9 cellular contexts compared by ENCODE assay signal in the genomic region with DNA sequence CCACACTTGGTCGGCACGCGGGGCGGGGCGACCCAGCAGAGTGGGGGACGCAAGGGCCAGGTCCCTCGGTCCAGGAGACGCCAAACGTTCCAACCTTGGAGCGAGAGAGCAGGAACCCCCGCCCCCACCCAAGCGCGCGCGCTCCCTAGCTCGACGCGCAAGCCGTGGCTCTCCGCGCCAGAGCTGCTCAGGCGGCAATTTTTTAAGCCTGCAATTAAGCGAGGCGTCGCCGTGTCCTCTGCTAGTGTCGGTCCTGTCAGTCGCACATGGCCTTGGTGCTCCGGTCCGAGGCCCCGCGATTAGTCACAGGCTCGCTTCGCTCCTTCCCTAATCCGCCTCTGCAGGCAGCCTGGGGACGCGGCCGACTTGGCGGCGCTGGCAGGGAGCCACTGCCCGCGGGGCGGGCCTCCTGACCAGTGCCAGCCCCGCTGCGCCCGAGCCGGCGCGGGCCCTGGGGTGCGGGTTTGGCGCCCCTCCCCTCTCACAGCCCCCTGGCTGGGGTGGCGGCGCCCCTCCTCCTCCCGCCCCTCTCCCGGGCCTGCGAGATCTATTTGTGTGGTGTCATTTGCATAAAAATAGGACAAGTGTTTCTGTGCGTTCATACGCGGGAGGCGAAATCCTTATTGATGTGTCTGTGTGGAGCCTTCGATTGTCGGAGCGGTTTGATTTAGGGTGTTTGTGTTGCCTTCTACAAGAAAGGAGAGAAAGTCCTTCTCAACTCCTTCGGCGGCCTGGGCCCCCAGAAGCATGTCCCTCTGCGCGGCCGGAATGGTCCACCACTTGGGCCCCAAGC. TPM values are rescaled to one million over a fixed set of nuclear protein-coding genes. Genes with fewer than 3 reads are reported as not detected.
A peak's percentile ranks its signal among the peaks of the same experiment; 100 is the strongest.
DNase-seq lines count a peak whose midpoint lies in the region; ATAC-seq, FAIRE-seq and TF ChIP-seq lines count a peak whose summit lies in the region.
"Had no signal": no experiment of that assay in that cellular context is flagged by ENCODE, and none has a peak within 500 bp of the region (broad histone marks: within the 10 kb centered on the region; RNA-seq: fewer than 3 reads in every experiment).

No MANE protein-coding gene starts in this region.

- H3K4me3 ChIP-seq in BLaER1 treated with 17β-estradiol and CSF1 and Interleukin-3, amounts not matched to agents 10 nM and 100 nM: peak overlapping the region in 9 of 10 experiments; percentile 48 to 69 (median 60); a peak in 16 of 20 replicates
- H3K4me3 ChIP-seq in HCT116 (replicated peaks in 1 of 2; ENCODE audit: low read depth in 1 of 2, low read length in 2 of 2) (peak overlapping the region; percentile 37 to 62), SK-N-MC (peak overlapping the region; percentile 80), esophagus (ENCODE audit: low read depth in 1 of 2, low read length in 2 of 2) (peak overlapping the region; percentile 9 to 54)

- intact Hi-C loops in HCT116 (cut with micrococcal nuclease): loop anchor here (5.0 kb wide), 1 partner anchor 50 kb away; no protein-coding TSS in a partner anchor

- no peak for TF ChIP-seq RAD21 in HCT116 (IDR thresholded peaks at IDR 0.05; ENCODE audit: low read depth)

- TF ChIP-seq CTCF in HCT116 (IDR thresholded peaks at IDR 0.05 in 2 of 3, conservative IDR thresholded peaks at IDR 0.05 in 1 of 3; ENCODE audit: borderline replicate concordance in 1 of 3, insufficient read depth in 1 of 3, low read depth in 2 of 3, low read length in 2 of 3) (no peak), nephron (IDR thresholded peaks at IDR 0.05; ENCODE audit: unreplicated experiment in 3 of 3) (no peak)

- H3K4me2 ChIP-seq in BLaER1 treated with 17β-estradiol and CSF1 and Interleukin-3, amounts not matched to agents 10 nM and 100 nM: peak overlapping the region; percentile 77 to 95 (median 90)
- H3K4me2 ChIP-seq in HCT116 (ENCODE audit: low read length): peak overlapping the region; percentile 83

- peaks cover 17% of the 10 kb centered on the region for H3K27me3 Mint-ChIP-seq in nephron (ENCODE audit: low read depth)

- peaks cover 0 to 14% (median 0%) of the 10 kb centered on the region in 11 experiments; a peak in 6 of 22 replicates for H3K27me3 ChIP-seq in BLaER1 treated with 17β-estradiol and CSF1 and Interleukin-3, amounts not matched to agents 10 nM and 100 nM
- no peaks in the 10 kb centered on the region for H3K27me3 ChIP-seq in HCT116 (ENCODE audit: insufficient read depth, low read length)
- H3K27me3 ChIP-seq in esophagus (ENCODE audit: control insufficient read depth in 1 of 2, insufficient read depth in 2 of 2, low read length in 2 of 2): no peaks in the 10 kb centered on the region

- peaks cover 0 to 8% (median 0%) of the 10 kb centered on the region in 11 experiments; a peak in 4 of 22 replicates for H3K36me3 ChIP-seq in BLaER1 treated with 17β-estradiol and CSF1 and Interleukin-3, amounts not matched to agents 10 nM and 100 nM
- no peaks in the 10 kb centered on the region for H3K36me3 ChIP-seq in HCT116 (ENCODE audit: control insufficient read depth in 1 of 2, insufficient read depth in 2 of 2, low read length in 2 of 2)
- H3K36me3 ChIP-seq in SK-N-MC (ENCODE audit: insufficient read depth, low read length): no peaks in the 10 kb centered on the region
- no peaks in the 10 kb centered on the region for H3K36me3 ChIP-seq in esophagus (ENCODE audit: control insufficient read depth in 2 of 2, insufficient read depth in 2 of 2, low read length in 1 of 2)

- DNase-seq in HCT116 (ENCODE audit: low read depth, low spot score) (peak; percentile 77), SK-N-MC (ENCODE audit: low read depth, low spot score) (no peak), GM12892 (ENCODE audit: insufficient read length) (no peak)

- peaks cover 36% of the 10 kb centered on the region for H3K79me2 ChIP-seq in HCT116 (ENCODE audit: insufficient read depth, low read length)

- peaks cover 45 to 68% (median 63%) of the 10 kb centered on the region in 11 experiments for H3K9me3 ChIP-seq in BLaER1 treated with 17β-estradiol and CSF1 and Interleukin-3, amounts not matched to agents 10 nM and 100 nM (replicated peaks in 1 of 11)
- H3K9me3 ChIP-seq in HCT116 (ENCODE audit: control insufficient read depth in 1 of 2, insufficient read depth in 1 of 2, low read depth in 1 of 2, low read length in 2 of 2): no peaks in the 10 kb centered on the region
- no peaks in the 10 kb centered on the region for H3K9me3 ChIP-seq in SK-N-MC (ENCODE audit: low read depth, low read length)
- no peaks in the 10 kb centered on the region for H3K9me3 ChIP-seq in esophagus (ENCODE audit: control insufficient read depth in 2 of 2, insufficient read depth in 1 of 2, low read depth in 1 of 2, low read length in 1 of 2)

- H3K4me3 Mint-ChIP-seq in nephron: peak overlapping the region; percentile 81 to 88 (median 87)

- H3K4me1 ChIP-seq in BLaER1 treated with 17β-estradiol and CSF1 and Interleukin-3, amounts not matched to agents 10 nM and 100 nM: peaks cover 38 to 87% (median 75%) of the 10 kb centered on the region in 10 experiments
- H3K4me1 ChIP-seq in HCT116 (ENCODE audit: control insufficient read depth in 1 of 2, insufficient read depth in 2 of 2, low read length in 2 of 2): peaks cover 34 to 56% of the 10 kb centered on the region in 2 experiments
- H3K4me1 ChIP-seq in esophagus (ENCODE audit: control insufficient read depth in 2 of 2, insufficient read depth in 2 of 2, low read length in 1 of 2): peaks cover 6 to 15% of the 10 kb centered on the region in 2 donors

- peak overlapping the region in 10 of 11 experiments; percentile 24 to 87 (median 79); a peak in 20 of 22 replicates for H3K27ac ChIP-seq in BLaER1 treated with 17β-estradiol and CSF1 and Interleukin-3, amounts not matched to agents 10 nM and 100 nM
- peak overlapping the region; percentile 99 for H3K27ac ChIP-seq in HCT116 (ENCODE audit: low read depth, low read length)
- H3K27ac ChIP-seq in SK-N-MC: peak overlapping the region; percentile 93
- H3K27ac ChIP-seq in esophagus (ENCODE audit: low read depth in 2 of 2, low read length in 1 of 2): peak overlapping the region; percentile 89 to 98

- H3K36me3 Mint-ChIP-seq in nephron (ENCODE audit: low read depth): no peaks in the 10 kb centered on the region

- FAIRE-seq in GM12892 (lab: Jason Lieb, UNC): no peak
- FAIRE-seq: frontal cortex had no signal

- ATAC-seq in HCT116 (peak; percentile 33), HG03025 (IDR thresholded peaks at IDR 0.05; ENCODE audit: low FRiP score, unreplicated experiment) (no peak), GM18520 (IDR thresholded peaks at IDR 0.05; ENCODE audit: unreplicated experiment) (no peak)

- RAD21 ChIA-PET in HCT116 (lab: Charles Lee; ENCODE audit: low non-redundant PET in 1 of 2, low total read pairs in 2 of 2, uncharacterized antibody in 2 of 2, unreplicated experiment in 2 of 2): no interaction called here

- peaks cover 26% of the 10 kb centered on the region for H3K4me1 Mint-ChIP-seq in nephron

- POLR2A ChIA-PET in HCT116 (lab: Charles Lee): interaction anchor here (1.1 to 1.5 kb wide), 5 partner anchors 8 to 62 kb away, joined by 4 to 9 read pairs (median 4); partner anchors contain the start of gene BCOR

- H3K27ac Mint-ChIP-seq in nephron: peak overlapping the region; percentile 94 to 95 (median 94)

- H4K20me1 ChIP-seq in BLaER1 treated with 17β-estradiol and CSF1 and Interleukin-3, amounts not matched to agents 10 nM and 100 nM: peaks cover 2 to 89% (median 79%) of the 10 kb centered on the region in 11 experiments; a peak in 20 of 22 replicates
- no peaks in the 10 kb centered on the region for H4K20me1 ChIP-seq in HCT116 (ENCODE audit: insufficient read depth)

- no peaks in the 10 kb centered on the region for H3K9me2 ChIP-seq in HCT116 (ENCODE audit: insufficient read depth)

- TF ChIP-seq POLR2A in HCT116 (IDR thresholded peaks at IDR 0.05; ENCODE audit: borderline replicate concordance, extremely low read depth, insufficient read depth, insufficient read length) (no peak), GM12892 (IDR thresholded peaks at IDR 0.05; ENCODE audit: low read depth, low read length) (no peak)

- BruUV-seq in HCT116 (replicated peaks; lab: Mats Ljungman, UMichigan): no TSS peak

- CTCF ChIA-PET in HCT116 (lab: Charles Lee): interaction anchor here (0.6 kb wide), 1 partner anchor 60 kb away, joined by 3 read pairs; no protein-coding TSS in a partner anchor

- WGBS in esophagus, 2 donors: 9 to 13% methylated on average over 60 to 68 of the region's 68 CpGs

- H2AFZ ChIP-seq in HCT116 (ENCODE audit: low read depth, low read length, poor library complexity, severe bottlenecking): no peak overlapping the region

- H3K9ac ChIP-seq in BLaER1 treated with 17β-estradiol and CSF1 and Interleukin-3, amounts not matched to agents 10 nM and 100 nM: peak overlapping the region; percentile 54 to 84 (median 78); a peak in 17 of 22 replicates
- peak overlapping the region; percentile 82 for H3K9ac ChIP-seq in HCT116 (ENCODE audit: low read length)
- H3K9ac ChIP-seq in SK-N-MC (ENCODE audit: insufficient read length): peak overlapping the region; percentile 74

- H3K9me3 Mint-ChIP-seq in nephron: no peaks in the 10 kb centered on the region

TF ChIP-seq in HCT116, 20 proteins besides CTCF, POLR2A, EP300 and RAD21:
- TF ChIP-seq YY1 (IDR thresholded peaks at IDR 0.05; ENCODE audit: extremely low read depth, insufficient replicate concordance, low read depth, low read length) (peak; percentile 27), TCF7L2 (IDR thresholded peaks at IDR 0.05; ENCODE audit: borderline replicate concordance, extremely low read depth, insufficient read depth, insufficient read length) (peak; percentile 76), POLR2AphosphoS5 (IDR thresholded peaks at IDR 0.05; ENCODE audit: low read depth, low read length) (peak; percentile 48; the same call in 1 of the 2 replicates), EZH2 (IDR thresholded peaks at IDR 0.05) (no peak)

RNA-seq across cellular contexts. Expression of gene BCOR, which starts 9.7 kb away (rescaled TPM):
- 35.1 TPM for total RNA-seq in HCT116 (2021; ENCODE audit: unreplicated experiment)
- 12.3 and 14.5 TPM in 2 replicates for polyA plus RNA-seq in HCT116 (2012)
- 10 to 100 TPM in 1 of 2 donors, 1 to 10 TPM in 1; 9.6 to 10.7 TPM for polyA plus RNA-seq in esophagus
- 9.0 TPM for polyA plus RNA-seq in GM12892 (2012; ENCODE audit: missing spikeins)
